In genomic region chr19:4367781-4368127, GRCh38 we compare ENCODE assay signal across 1 cellular context.
TF ChIP-seq lines count a peak whose summit lies in the region.

No MANE protein-coding gene starts in this region.

TF ChIP-seq in GM12878, 131 proteins besides CTCF, POLR2A, EP300 and RAD21:
- TF ChIP-seq MEF2A (IDR thresholded peaks at IDR 0.05; ENCODE audit: insufficient read depth, low read depth, low read length) (no peak), CBX3 (IDR thresholded peaks at IDR 0.05; ENCODE audit: borderline replicate concordance, low read depth) (no peak), ZNF622 (IDR thresholded peaks at IDR 0.05) (no peak), RELA (IDR thresholded peaks at IDR 0.05; ENCODE audit: borderline replicate concordance, partially characterized antibody) (no peak), CREB1 (IDR thresholded peaks at IDR 0.05; ENCODE audit: low read depth) (no peak), ZBTB11 (CRISPR knock-in tag; IDR thresholded peaks at IDR 0.05) (no peak), GATAD2B (conservative IDR thresholded peaks at IDR 0.05; ENCODE audit: low read depth) (no peak), HDGF (IDR thresholded peaks at IDR 0.05) (no peak), LARP7 (IDR thresholded peaks at IDR 0.05) (no peak), HSF1 (IDR thresholded peaks at IDR 0.05; ENCODE audit: low read depth, low read length) (no peak), MYC (IDR thresholded peaks at IDR 0.05; ENCODE audit: insufficient read depth, insufficient read length, insufficient replicate concordance, low read length, severe bottlenecking) (no peak), MAX (IDR thresholded peaks at IDR 0.05; ENCODE audit: low read depth, low read length) (no peak), CEBPB (IDR thresholded peaks at IDR 0.05; ENCODE audit: borderline replicate concordance in 1 of 2, low read depth in 2 of 2, low read length in 2 of 2) (no peak)
